ENCODE assay signal across 10 cellular contexts in the genomic region with DNA sequence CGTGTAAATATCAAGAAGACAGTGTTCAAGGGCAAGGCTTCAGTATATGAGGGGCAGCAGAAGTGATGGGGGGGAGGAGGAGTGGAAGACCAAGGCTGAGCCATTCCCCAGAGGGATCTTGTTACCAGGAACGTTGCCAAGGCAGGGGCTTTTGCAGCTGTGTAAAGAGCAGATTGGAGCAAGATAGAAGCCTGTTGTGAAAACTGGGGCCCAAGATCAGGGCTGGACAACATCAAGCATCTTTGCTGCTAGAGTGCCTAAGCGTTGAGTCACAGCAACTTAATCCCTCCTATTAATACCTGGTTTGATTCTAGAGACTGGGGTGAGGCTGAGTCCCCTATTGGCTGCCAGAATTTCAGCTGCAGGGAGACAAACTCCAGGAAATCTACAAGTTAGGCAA. TPM values are rescaled to one million over a fixed set of nuclear protein-coding genes. Genes with fewer than 3 reads are reported as not detected.
DNase-seq lines count a peak whose midpoint lies in the region; ATAC-seq and TF ChIP-seq lines count a peak whose summit lies in the region.
"Had no signal": no experiment of that assay in that cellular context is flagged by ENCODE, and none has a peak within 500 bp of the region (broad histone marks: within the 10 kb centered on the region; RNA-seq: fewer than 3 reads in every experiment).

No MANE protein-coding gene starts in this region.

- H3K4me1 ChIP-seq in mucosa of descending colon (ENCODE audit: low read depth) = no peaks in the 10 kb centered on the region
- H3K4me1 ChIP-seq in left ventricle myocardium inferior = no peaks in the 10 kb centered on the region

- no peaks in the 10 kb centered on the region for H3K27me3 ChIP-seq in left ventricle myocardium inferior (ENCODE audit: low read depth)

- peak overlapping the region; percentile 26 for H3K27ac Mint-ChIP-seq in mesothelial cell of epicardium

- H3K4me3 Mint-ChIP-seq in mesothelial cell of epicardium = no peak overlapping the region

- peaks cover 7% of the 10 kb centered on the region for H3K36me3 Mint-ChIP-seq in mesothelial cell of epicardium

- ATAC-seq in mucosa of descending colon (no peak), HG02610 (IDR thresholded peaks at IDR 0.05; ENCODE audit: unreplicated experiment) (no peak)

- no peak overlapping the region for H3K27ac ChIP-seq in left ventricle myocardium inferior (replicated peaks)
- H3K27ac ChIP-seq: parathyroid adenoma had no signal

- no peak for TF ChIP-seq CTCF in mesothelial cell of epicardium (IDR thresholded peaks at IDR 0.05; ENCODE audit: unreplicated experiment)
- TF ChIP-seq CTCF in mucosa of descending colon (IDR thresholded peaks at IDR 0.05) = no peak
- TF ChIP-seq CTCF in left ventricle myocardium inferior (IDR thresholded peaks at IDR 0.05; ENCODE audit: borderline replicate concordance) = no peak

- H3K36me3 ChIP-seq in mucosa of descending colon (ENCODE audit: low read depth) (no peaks in the 10 kb centered on the region), left ventricle myocardium inferior (no peaks in the 10 kb centered on the region)

- H3K9me3 ChIP-seq in mucosa of descending colon (no peaks in the 10 kb centered on the region), left ventricle myocardium inferior (replicated peaks) (peaks cover 3% of the 10 kb centered on the region)

- intact Hi-C loops in mucosa of descending colon (cut with DNase I, micrococcal nuclease) (no loop called here), left ventricle myocardium inferior (cut with micrococcal nuclease) (no loop called here)

- H3K4me3 ChIP-seq in mucosa of descending colon (no peak overlapping the region), left ventricle myocardium inferior (no peak overlapping the region)

- peak; percentile 78 for DNase-seq in Daoy (ENCODE audit: low read depth)
- DNase-seq in NCI-H1092 treated with DMSO at 0.1 percent for 48 hours (lab: John Stamatoyannopoulos, UW) = peak; percentile 92
- DNase-seq in astrocyte of the hippocampus (ENCODE audit: low read depth, low spot score) = peak; percentile 45
- peak in 1 of 2 experiments; percentile 47 for DNase-seq in mesothelial cell of epicardium (ENCODE audit: low spot score in 2 of 2, unreplicated experiment in 2 of 2)
- DNase-seq in mucosa of descending colon = no peak
- DNase-seq in left ventricle myocardium inferior = no peak
- no peak for DNase-seq in stimulated activated CD8-positive, alpha-beta memory T cell treated with anti-CD3 and anti-CD28 coated beads, Interleukin-4, amount 100 ng/mL, for 48 hours
- DNase-seq: NK-92 treated with Interleukin-12 subunit alpha and Interleukin-12 subunit beta, amount 100 ng/mL, for 24 hours had no signal

- H3K27me3 Mint-ChIP-seq in mesothelial cell of epicardium (ENCODE audit: low read depth) = no peaks in the 10 kb centered on the region

- peaks cover 7% of the 10 kb centered on the region for H3K9me3 Mint-ChIP-seq in mesothelial cell of epicardium

- H3K4me1 Mint-ChIP-seq in mesothelial cell of epicardium = peaks cover 29% of the 10 kb centered on the region

RNA-seq across cellular contexts. Expression of a gene that starts 18.4 kb away (rescaled TPM):
- 43.0 and 51.1 TPM in 2 replicates for total RNA-seq in Daoy (2014; rRNA removed; shearing (Covaris generic))
- total RNA-seq in mesothelial cell of epicardium = 58.3 to 63.1 TPM (median 59.3 TPM) in 3 replicates
- 10 to 100 TPM; 32.4 to 69.4 (median 51.4) TPM for total RNA-seq in mucosa of descending colon
- 21.7 TPM for total RNA-seq in left ventricle myocardium inferior

Comparison
In these comparisons a context has a peak if more than half of its experiments do, and no peak if none do; other contexts are left out.
1. DNase-seq: peak in Daoy (single experiment), NCI-H1092 treated with DMSO at 0.1 percent for 48 hours (single experiment) and astrocyte of the hippocampus (single experiment); none in mucosa of descending colon (0 of 3), left ventricle myocardium inferior (single experiment) and stimulated activated CD8-positive, alpha-beta memory T cell treated with anti-CD3 and anti-CD28 coated beads, Interleukin-4, amount 100 ng/mL, for 48 hours (single experiment).